Comparison of ENCODE assay signal across 25 cellular contexts in genomic region chr1:223209992-223210785, GRCh38.
"Had no signal": no experiment of that assay in that cellular context is flagged by ENCODE, and none has a peak within 500 bp of the region (broad histone marks: within the 10 kb centered on the region; RNA-seq: fewer than 3 reads in every experiment).

No MANE protein-coding gene starts in this region.

- H3K9ac ChIP-seq: SK-N-SH had no signal

- H3K9me3 Mint-ChIP-seq: IgD-negative memory B cell, T-cell had no signal

- H3K4me2 ChIP-seq: SK-N-SH had no signal

- ATAC-seq: T-cell had no signal

- H3K27ac Mint-ChIP-seq: IgD-negative memory B cell, T-cell had no signal

- FAIRE-seq: HTR-8/SVneo, RCC 7860 had no signal

- H3K9me3 ChIP-seq: SK-N-SH had no signal

- DNase-seq: KBM-7, MV-4-11, NCI-H1048, NCI-H1105, NCI-H1417, NCI-H1436 treated with DMSO at 0.1 percent for 48 hours, NCI-H1930, NCI-H2081, NCI-H2107, NCI-H226, NCI-H446, NCI-H510A, NCI-H524 treated with DMSO at 0.1 percent for 48 hours, NCI-H69, NCI-H774, Right ventricle myocardium superior, RPMI8226, SIG-M5, SK-N-SH, SW 1271, T-cell had no signal

- H3K36me3 Mint-ChIP-seq: IgD-negative memory B cell, T-cell had no signal

- H3K4me3 Mint-ChIP-seq: IgD-negative memory B cell, T-cell had no signal

- H3K4me1 Mint-ChIP-seq: T-cell had no signal

- H3K27ac ChIP-seq: HL-60 had no signal
